15 cellular contexts compared by ENCODE assay signal in genomic region chr10:101558206-101558605, GRCh38. TPM values are rescaled to one million over a fixed set of nuclear protein-coding genes. Genes with fewer than 3 reads are reported as not detected.
A peak's percentile ranks its signal among the peaks of the same experiment; 100 is the strongest.
DNase-seq lines count a peak whose midpoint lies in the region; ATAC-seq, FAIRE-seq and TF ChIP-seq lines count a peak whose summit lies in the region.
"Had no signal": no experiment of that assay in that cellular context is flagged by ENCODE, and none has a peak within 500 bp of the region (broad histone marks: within the 10 kb centered on the region; RNA-seq: fewer than 3 reads in every experiment).

No MANE protein-coding gene starts in this region.

- DNase-seq in activated T-cell treated with anti-CD3 and anti-CD28 coated beads, Interleukin-2, amount 50 U/mL, for 72 hours, result no peak
- DNase-seq in activated T-cell treated with anti-CD3 and anti-CD28 coated beads, Interleukin-2, amount 50 U/mL, for 24 hours, result no peak
- DNase-seq in MG63 (peak; percentile 32), sigmoid colon (peak; percentile 33), NCI-H2227 (lab: John Stamatoyannopoulos, UW; ENCODE audit: unreplicated experiment) (no peak), urothelium cell line (ENCODE audit: low spot score) (no peak)
- DNase-seq in activated CD8-positive, alpha-beta T cell treated with anti-CD3 and anti-CD28 coated beads, Interleukin-2, amount 10 ng/mL, durations not matched to agents 7 days and 5 days, result no peak
- DNase-seq: activated B cell treated with CpG ODN at 0.5 μM for 24 hours, activated gamma-delta T cell, cerebellar nuclear complex, GF-D8, NCI-H187 treated with DMSO at 0.1 percent for 48 hours, nephron progenitor cell had no signal

- no peak overlapping the region for H3K4me3 Mint-ChIP-seq in activated T-cell treated with anti-CD3 and anti-CD28 coated beads, Interleukin-2, amount 50 U/mL, for 72 hours
- H3K4me3 Mint-ChIP-seq in activated T-cell treated with anti-CD3 and anti-CD28 coated beads, Interleukin-2, amount 50 U/mL, for 24 hours, result no peak overlapping the region
- H3K4me3 Mint-ChIP-seq in activated CD8-positive, alpha-beta T cell treated with anti-CD3 and anti-CD28 coated beads, Interleukin-2, amount 10 ng/mL, durations not matched to agents 7 days and 5 days, result no peak overlapping the region
- H3K4me3 Mint-ChIP-seq: activated B cell treated with CpG ODN at 0.5 μM for 24 hours had no signal

- intact Hi-C loops in sigmoid colon (cut with DNase I), result no loop called here

- H3K27me3 Mint-ChIP-seq in activated T-cell treated with anti-CD3 and anti-CD28 coated beads, Interleukin-2, amount 50 U/mL, for 72 hours (ENCODE audit: low read depth), result no peaks in the 10 kb centered on the region
- peaks cover 4% of the 10 kb centered on the region for H3K27me3 Mint-ChIP-seq in activated T-cell treated with anti-CD3 and anti-CD28 coated beads, Interleukin-2, amount 50 U/mL, for 24 hours
- no peaks in the 10 kb centered on the region for H3K27me3 Mint-ChIP-seq in activated CD8-positive, alpha-beta T cell treated with anti-CD3 and anti-CD28 coated beads, Interleukin-2, amount 10 ng/mL, durations not matched to agents 7 days and 5 days (ENCODE audit: low read depth)

- H3K4me3 ChIP-seq in MG63, result no peak overlapping the region
- H3K4me3 ChIP-seq in sigmoid colon, result no peak overlapping the region

- CTCF ChIA-PET in activated CD8-positive, alpha-beta T cell treated with anti-CD3 and anti-CD28 coated beads, Interleukin-2, amount 10 ng/mL, durations not matched to agents 7 days and 5 days (lab: Charles Lee), result interaction anchor here (0.7 to 5.2 kb wide), 2 partner anchors 12 to 22 kb away, joined by 3 to 37 read pairs; no protein-coding TSS in a partner anchor

- H3K9me3 ChIP-seq in MG63 (no peaks in the 10 kb centered on the region), sigmoid colon (no peaks in the 10 kb centered on the region)

- H3K27me3 ChIP-seq in MG63 (no peaks in the 10 kb centered on the region), sigmoid colon (peaks cover 0 to 34% (median 18%) of the 10 kb centered on the region in 3 donors)

- H3K27ac Mint-ChIP-seq in activated T-cell treated with anti-CD3 and anti-CD28 coated beads, Interleukin-2, amount 50 U/mL, for 72 hours, result peak overlapping the region; percentile 22
- no peak overlapping the region for H3K27ac Mint-ChIP-seq in activated T-cell treated with anti-CD3 and anti-CD28 coated beads, Interleukin-2, amount 50 U/mL, for 24 hours
- H3K27ac Mint-ChIP-seq in activated CD8-positive, alpha-beta T cell treated with anti-CD3 and anti-CD28 coated beads, Interleukin-2, amount 10 ng/mL, durations not matched to agents 7 days and 5 days, result peak overlapping the region; percentile 31
- H3K27ac Mint-ChIP-seq: activated B cell treated with CpG ODN at 0.5 μM for 24 hours, nephron progenitor cell had no signal

- peaks cover 18% of the 10 kb centered on the region for H3K4me1 Mint-ChIP-seq in activated T-cell treated with anti-CD3 and anti-CD28 coated beads, Interleukin-2, amount 50 U/mL, for 72 hours (ENCODE audit: low read depth)
- peaks cover 17% of the 10 kb centered on the region for H3K4me1 Mint-ChIP-seq in activated T-cell treated with anti-CD3 and anti-CD28 coated beads, Interleukin-2, amount 50 U/mL, for 24 hours (ENCODE audit: low read depth)
- H3K4me1 Mint-ChIP-seq in activated CD8-positive, alpha-beta T cell treated with anti-CD3 and anti-CD28 coated beads, Interleukin-2, amount 10 ng/mL, durations not matched to agents 7 days and 5 days (ENCODE audit: low read depth), result peaks cover 20% of the 10 kb centered on the region
- H3K4me1 Mint-ChIP-seq: activated B cell treated with CpG ODN at 0.5 μM for 24 hours had no signal

- H3K4me1 ChIP-seq in sigmoid colon, result peaks cover 0 to 4% (median 0%) of the 10 kb centered on the region in 4 donors

- H3K36me3 ChIP-seq in MG63, result no peaks in the 10 kb centered on the region
- peaks cover 0 to 16% (median 2%) of the 10 kb centered on the region in 4 donors for H3K36me3 ChIP-seq in sigmoid colon

- H3K36me3 Mint-ChIP-seq in activated T-cell treated with anti-CD3 and anti-CD28 coated beads, Interleukin-2, amount 50 U/mL, for 72 hours (ENCODE audit: insufficient read depth in 2 of 2), result no peaks in the 10 kb centered on the region
- peaks cover 10% of the 10 kb centered on the region for H3K36me3 Mint-ChIP-seq in activated T-cell treated with anti-CD3 and anti-CD28 coated beads, Interleukin-2, amount 50 U/mL, for 24 hours (ENCODE audit: low read depth)
- no peaks in the 10 kb centered on the region for H3K36me3 Mint-ChIP-seq in activated CD8-positive, alpha-beta T cell treated with anti-CD3 and anti-CD28 coated beads, Interleukin-2, amount 10 ng/mL, durations not matched to agents 7 days and 5 days (ENCODE audit: low read depth)

- no peak for TF ChIP-seq POLR2A in sigmoid colon (IDR thresholded peaks at IDR 0.05)

- TF ChIP-seq EP300 in sigmoid colon (IDR thresholded peaks at IDR 0.05), result no peak

- no peak overlapping the region for H3K27ac ChIP-seq in sigmoid colon

- peak in 1 of 2 donors; percentile 36 for ATAC-seq in activated T-cell treated with anti-CD3 and anti-CD28 coated beads, Interleukin-2, amount 50 U/mL, for 72 hours (replicated peaks in 1 of 2)
- ATAC-seq in activated CD8-positive, alpha-beta T cell treated with anti-CD3 and anti-CD28 coated beads, Interleukin-2, amount 10 ng/mL, durations not matched to agents 7 days and 5 days, result peak; percentile 70
- ATAC-seq in HG03025 (IDR thresholded peaks at IDR 0.05; ENCODE audit: low FRiP score, unreplicated experiment), result no peak

- POLR2A ChIA-PET in activated CD8-positive, alpha-beta T cell treated with anti-CD3 and anti-CD28 coated beads, Interleukin-2, amount 10 ng/mL, durations not matched to agents 7 days and 5 days (lab: Charles Lee), result no interaction called here

- FAIRE-seq in urothelium cell line (lab: Jason Lieb, UNC), result no peak
- FAIRE-seq: RCC 7860 had no signal

- no peak for TF ChIP-seq CTCF in sigmoid colon (IDR thresholded peaks at IDR 0.05)

- H3K9me3 Mint-ChIP-seq in activated T-cell treated with anti-CD3 and anti-CD28 coated beads, Interleukin-2, amount 50 U/mL, for 72 hours, result no peaks in the 10 kb centered on the region
- no peaks in the 10 kb centered on the region for H3K9me3 Mint-ChIP-seq in activated T-cell treated with anti-CD3 and anti-CD28 coated beads, Interleukin-2, amount 50 U/mL, for 24 hours
- no peaks in the 10 kb centered on the region for H3K9me3 Mint-ChIP-seq in activated CD8-positive, alpha-beta T cell treated with anti-CD3 and anti-CD28 coated beads, Interleukin-2, amount 10 ng/mL, durations not matched to agents 7 days and 5 days (ENCODE audit: insufficient read depth)
- H3K9me3 Mint-ChIP-seq: activated B cell treated with CpG ODN at 0.5 μM for 24 hours, nephron progenitor cell had no signal

- WGBS in sigmoid colon, 2 donors, result 49 to 63% methylated on average over 2 of the region's 2 CpGs

RNA-seq across cellular contexts. Expression of gene POLL, which starts 29.9 kb away (rescaled TPM):
- total RNA-seq in activated T-cell treated with anti-CD3 and anti-CD28 coated beads, Interleukin-2, amount 50 U/mL, for 72 hours, result 10 to 100 TPM; 34.8 to 38.0 TPM
- total RNA-seq in MG63 (2014; rRNA removed; shearing (Covaris generic); ENCODE audit: low replicate concordance), result 20.1 and 20.3 TPM in 2 replicates
- 10 to 100 TPM; 25.3 to 28.5 TPM for total RNA-seq in activated CD8-positive, alpha-beta T cell treated with anti-CD3 and anti-CD28 coated beads, Interleukin-2, amount 10 ng/mL, durations not matched to agents 7 days and 5 days
- total RNA-seq in sigmoid colon, result 10 to 100 TPM; 25.3 to 39.6 (median 33.2) TPM
- 10 to 100 TPM in 2 of 3 donors, 1 to 10 TPM in 1; 9.0 to 29.4 (median 19.2) TPM for polyA plus RNA-seq in sigmoid colon

RNA-seq across cellular contexts. Expression of gene DPCD, which starts 29.9 kb away (rescaled TPM):
- total RNA-seq in activated T-cell treated with anti-CD3 and anti-CD28 coated beads, Interleukin-2, amount 50 U/mL, for 72 hours, result 1 to 10 TPM; 4.5 to 4.7 TPM
- total RNA-seq in MG63 (2014; rRNA removed; shearing (Covaris generic); ENCODE audit: low replicate concordance), result 46.3 and 64.2 TPM in 2 replicates
- total RNA-seq in activated CD8-positive, alpha-beta T cell treated with anti-CD3 and anti-CD28 coated beads, Interleukin-2, amount 10 ng/mL, durations not matched to agents 7 days and 5 days, result 1 to 10 TPM; 5.1 to 6.2 TPM
- total RNA-seq in sigmoid colon, result 10 to 100 TPM; 18.5 to 80.2 (median 40.0) TPM
- polyA plus RNA-seq in sigmoid colon, result 10 to 100 TPM; 13.2 to 25.7 (median 24.9) TPM

Comparison
In these comparisons a context has a peak if more than half of its experiments do, and no peak if none do; other contexts are left out.
1. DNase-seq: peak in MG63 (single experiment) and sigmoid colon (single experiment); none in activated T-cell treated with anti-CD3 and anti-CD28 coated beads, Interleukin-2, amount 50 U/mL, for 72 hours (0 of 2), activated T-cell treated with anti-CD3 and anti-CD28 coated beads, Interleukin-2, amount 50 U/mL, for 24 hours (single experiment), activated CD8-positive, alpha-beta T cell treated with anti-CD3 and anti-CD28 coated beads, Interleukin-2, amount 10 ng/mL, durations not matched to agents 7 days and 5 days (single experiment), NCI-H2227 (single experiment) and urothelium cell line (single experiment).